In the genomic region with DNA sequence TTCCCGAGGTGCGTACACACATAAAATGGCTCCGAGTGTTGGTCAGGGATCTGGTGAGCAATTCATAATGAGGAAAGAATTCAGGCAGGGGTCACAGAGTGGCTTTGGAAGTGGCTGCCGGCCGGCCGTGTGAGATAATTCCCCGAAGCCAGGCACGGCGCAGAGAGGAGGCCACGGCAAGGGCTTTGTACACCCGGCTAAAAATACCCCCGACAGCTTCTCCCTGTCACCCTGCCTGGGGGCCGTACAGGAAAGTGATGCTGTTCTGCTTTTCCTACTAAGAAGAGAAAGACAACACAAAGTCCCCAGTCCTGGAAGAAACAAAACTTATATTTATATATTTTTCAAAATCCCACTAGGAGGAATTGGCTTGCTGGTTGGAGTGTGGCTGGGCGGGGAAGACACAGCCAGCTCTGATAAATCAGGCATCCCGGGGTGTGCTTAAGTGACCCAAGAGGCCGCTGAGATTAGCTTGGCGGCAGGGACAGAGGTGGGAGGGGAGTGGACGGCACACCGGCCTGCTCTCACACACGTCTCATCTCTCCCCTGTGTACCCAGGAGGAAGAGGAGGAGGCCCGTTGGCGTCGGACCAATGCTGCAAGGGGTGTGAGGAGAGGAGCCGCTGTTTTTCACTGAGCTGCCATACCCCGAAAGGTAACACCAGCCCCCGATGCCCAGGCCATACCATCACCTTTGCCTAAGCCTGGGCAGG, we compare ENCODE assay signal across 9 cellular contexts.
DNase-seq lines count a peak whose midpoint lies in the region; ATAC-seq and TF ChIP-seq lines count a peak whose summit lies in the region.
"Had no signal": no experiment of that assay in that cellular context is flagged by ENCODE, and none has a peak within 500 bp of the region (broad histone marks: within the 10 kb centered on the region; RNA-seq: fewer than 3 reads in every experiment).

No MANE protein-coding gene starts in this region.

- no peak overlapping the region for H3K4me3 ChIP-seq in body of pancreas
- no peak overlapping the region for H3K4me3 ChIP-seq in smooth muscle cell

- peaks cover 0 to 10% of the 10 kb centered on the region in 2 donors for H3K36me3 ChIP-seq in body of pancreas (replicated peaks in 1 of 2; ENCODE audit: insufficient read depth in 1 of 2, low read depth in 2 of 2)
- no peaks in the 10 kb centered on the region for H3K36me3 ChIP-seq in smooth muscle cell (ENCODE audit: low read depth)

- WGBS in body of pancreas, 2 donors = 62 to 86% methylated on average over 22 to 26 of the region's 26 CpGs
- 30% methylated on average over 26 of the region's 26 CpGs for WGBS in smooth muscle cell (ENCODE audit: low lambda C conversion rate)

- H3K27me3 ChIP-seq in body of pancreas = no peaks in the 10 kb centered on the region
- no peaks in the 10 kb centered on the region for H3K27me3 ChIP-seq in smooth muscle cell (ENCODE audit: low read depth)

- peaks cover 77% of the 10 kb centered on the region for H4K20me1 ChIP-seq in smooth muscle cell (ENCODE audit: low read depth)

- H2AFZ ChIP-seq in smooth muscle cell (ENCODE audit: low read depth) = no peak overlapping the region

- peaks cover 60% of the 10 kb centered on the region for H3K79me2 ChIP-seq in smooth muscle cell (ENCODE audit: low read depth)

- H3K27ac ChIP-seq in body of pancreas (peak overlapping the region in 1 of 4 donors; percentile 23), smooth muscle cell (ENCODE audit: low read depth) (peak overlapping the region; percentile 93)

- peak overlapping the region; percentile 75 for H3K4me2 ChIP-seq in smooth muscle cell

- H3F3A ChIP-seq in smooth muscle cell (ENCODE audit: low read depth) = peaks cover 12% of the 10 kb centered on the region

- TF ChIP-seq CTCF in body of pancreas (IDR thresholded peaks at IDR 0.05) = no peak
- TF ChIP-seq CTCF in smooth muscle cell (IDR thresholded peaks at IDR 0.05; ENCODE audit: borderline replicate concordance, insufficient read depth, poor library complexity, severe bottlenecking) = no peak

- peaks cover 39% of the 10 kb centered on the region for H3K4me1 ChIP-seq in body of pancreas
- peaks cover 34% of the 10 kb centered on the region for H3K4me1 ChIP-seq in smooth muscle cell (ENCODE audit: low read depth)

- DNase-seq in HT1080 (ENCODE audit: low read depth) (peak; percentile 40), body of pancreas (peak in 2 of 4 donors; percentile 32 to 39), kidney glomerular epithelial cell (lab: John Stamatoyannopoulos, UW) (peak; percentile 73), smooth muscle cell (lab: John Stamatoyannopoulos, UW; ENCODE audit: unreplicated experiment) (peak; percentile 63), G401 (ENCODE audit: low spot score) (no peak), DMS53 treated with DMSO at 0.1 percent for 48 hours (lab: John Stamatoyannopoulos, UW; ENCODE audit: unreplicated experiment) (no peak)
- no peak for DNase-seq in stimulated activated CD8-positive, alpha-beta memory T cell treated with anti-CD3 and anti-CD28 coated beads, Interleukin-4, amount 100 ng/mL, for 48 hours
- DNase-seq: occipital lobe had no signal

- peak overlapping the region; percentile 62 for H3K9ac ChIP-seq in smooth muscle cell (ENCODE audit: low read depth)

- in situ Hi-C loops in G401 (cut with HindIII; ENCODE audit: low sequenced_read_pairs) = no loop called here

- intact Hi-C loops in body of pancreas (cut with DNase I) = no loop called here

- no peaks in the 10 kb centered on the region for H3K9me3 ChIP-seq in body of pancreas
- H3K9me3 ChIP-seq in smooth muscle cell (replicated peaks; ENCODE audit: low read depth) = no peaks in the 10 kb centered on the region

- TF ChIP-seq POLR2A in body of pancreas (IDR thresholded peaks at IDR 0.05) = no peak

- ATAC-seq in body of pancreas (peak; percentile 39), GM18867 (IDR thresholded peaks at IDR 0.05; ENCODE audit: unreplicated experiment) (no peak)

Comparison
In these comparisons a context has a peak if more than half of its experiments do, and no peak if none do; other contexts are left out.
1. DNase-seq: peak in HT1080 (single experiment), kidney glomerular epithelial cell (single experiment) and smooth muscle cell (single experiment); none in stimulated activated CD8-positive, alpha-beta memory T cell treated with anti-CD3 and anti-CD28 coated beads, Interleukin-4, amount 100 ng/mL, for 48 hours (single experiment), G401 (single experiment) and DMS53 treated with DMSO at 0.1 percent for 48 hours (single experiment).